12 cellular contexts compared by ENCODE assay signal in genomic region chr1:168138134-168138533, GRCh38. TPM values are rescaled to one million over a fixed set of nuclear protein-coding genes. Genes with fewer than 3 reads are reported as not detected.
A peak's percentile ranks its signal among the peaks of the same experiment; 100 is the strongest.
DNase-seq lines count a peak whose midpoint lies in the region; ATAC-seq and TF ChIP-seq lines count a peak whose summit lies in the region.
"Had no signal": no experiment of that assay in that cellular context is flagged by ENCODE, and none has a peak within 500 bp of the region (broad histone marks: within the 10 kb centered on the region; RNA-seq: fewer than 3 reads in every experiment).

No MANE protein-coding gene starts in this region.

- CTCF ChIA-PET in activated CD4-positive, alpha-beta T cell treated with anti-CD3 and anti-CD28 coated beads for 36 hours (lab: Charles Lee): interaction anchor here (1.0 to 2.0 kb wide), 3 partner anchors 9 to 98 kb away, joined by 3 to 8 read pairs (median 3); no protein-coding TSS in a partner anchor
- CTCF ChIA-PET in T-cell (lab: Charles Lee) (no interaction called here), RWPE1 (lab: Yijun Ruan, JAX) (interaction anchor here (0.8 kb wide), 1 partner anchor 115 kb away, joined by 8 read pairs; no protein-coding TSS in a partner anchor)

- H3K27me3 Mint-ChIP-seq in activated CD4-positive, alpha-beta T cell treated with anti-CD3 and anti-CD28 coated beads for 36 hours: peaks cover 33% of the 10 kb centered on the region
- peaks cover 22 to 28% of the 10 kb centered on the region in 2 donors for H3K27me3 Mint-ChIP-seq in T-cell

- no peaks in the 10 kb centered on the region for H3K36me3 Mint-ChIP-seq in activated CD4-positive, alpha-beta T cell treated with anti-CD3 and anti-CD28 coated beads for 36 hours (ENCODE audit: low read depth)
- no peaks in the 10 kb centered on the region for H3K36me3 Mint-ChIP-seq in T-cell

- no peak overlapping the region for H3K27ac Mint-ChIP-seq in activated CD4-positive, alpha-beta T cell treated with anti-CD3 and anti-CD28 coated beads for 36 hours
- H3K27ac Mint-ChIP-seq in T-cell: no peak overlapping the region

- H3K4me1 Mint-ChIP-seq in activated CD4-positive, alpha-beta T cell treated with anti-CD3 and anti-CD28 coated beads for 36 hours: peaks cover 40% of the 10 kb centered on the region
- peaks cover 18 to 22% (median 22%) of the 10 kb centered on the region in 3 donors for H3K4me1 Mint-ChIP-seq in T-cell

- no peaks in the 10 kb centered on the region for H3K9me3 Mint-ChIP-seq in activated CD4-positive, alpha-beta T cell treated with anti-CD3 and anti-CD28 coated beads for 36 hours (ENCODE audit: low read depth)
- no peaks in the 10 kb centered on the region for H3K9me3 Mint-ChIP-seq in T-cell

- no peak for TF ChIP-seq POLR2A in gastroesophageal sphincter (IDR thresholded peaks at IDR 0.05)
- TF ChIP-seq POLR2A in stomach (IDR thresholded peaks at IDR 0.05): no peak

- TF ChIP-seq EP300 in gastroesophageal sphincter (IDR thresholded peaks at IDR 0.05) (no peak), stomach (IDR thresholded peaks at IDR 0.05) (no peak)

- POLR2A ChIA-PET in activated CD4-positive, alpha-beta T cell treated with anti-CD3 and anti-CD28 coated beads for 36 hours (lab: Charles Lee): no interaction called here
- POLR2A ChIA-PET in T-cell (lab: Charles Lee): no interaction called here
- POLR2A ChIA-PET in RWPE1 (lab: Yijun Ruan, JAX; ENCODE audit: low non-redundant PET): no interaction called here

- H3K4me3 ChIP-seq in gastroesophageal sphincter: no peak overlapping the region
- H3K4me3 ChIP-seq in stomach: no peak overlapping the region

- no peak overlapping the region for H3K4me3 Mint-ChIP-seq in activated CD4-positive, alpha-beta T cell treated with anti-CD3 and anti-CD28 coated beads for 36 hours
- H3K4me3 Mint-ChIP-seq in T-cell: peak overlapping the region; percentile 87 to 97 (median 87)

- H3K27me3 ChIP-seq in gastroesophageal sphincter (no peaks in the 10 kb centered on the region), stomach (peaks cover 0 to 24% (median 13%) of the 10 kb centered on the region in 3 donors)
- H3K27me3 ChIP-seq: SJCRH30 had no signal

- intact Hi-C loops in activated CD4-positive, alpha-beta T cell treated with anti-CD3 and anti-CD28 coated beads for 36 hours (cut with DNase I, micrococcal nuclease): loop anchor here (1.0 to 5.0 kb wide), 6 partner anchors 39 to 1229 kb away; partner anchors contain the start of genes NME7 (in 1 of the 2), SFT2D2 (in 1 of the 2) and TIPRL (in 1 of the 2)
- intact Hi-C loops in stomach (cut with DNase I; ENCODE audit: low total_unique reads): no loop called here

- peak overlapping the region in 3 of 4 donors; percentile 64 to 91 (median 84) for H3K27ac ChIP-seq in gastroesophageal sphincter
- peak overlapping the region in 3 of 5 donors; percentile 74 to 84 (median 81) for H3K27ac ChIP-seq in stomach
- H3K27ac ChIP-seq in RWPE1: no peak overlapping the region
- H3K27ac ChIP-seq: neutrophil, SJCRH30 had no signal

- H3K9me3 ChIP-seq in gastroesophageal sphincter (no peaks in the 10 kb centered on the region), stomach (no peaks in the 10 kb centered on the region)
- H3K9me3 ChIP-seq: neutrophil, SJCRH30 had no signal

- no peaks in the 10 kb centered on the region for H3K36me3 ChIP-seq in gastroesophageal sphincter
- no peaks in the 10 kb centered on the region for H3K36me3 ChIP-seq in stomach
- H3K36me3 ChIP-seq: neutrophil, SJCRH30 had no signal

- 56 to 60% methylated on average over 5 of the region's 5 CpGs for WGBS in gastroesophageal sphincter (ENCODE audit: low coverage in 1 of 2), 2 donors
- 75 to 91% (median 83%) methylated on average over 5 of the region's 5 CpGs for WGBS in stomach, 5 donors

- peak; percentile 45 for ATAC-seq in activated CD4-positive, alpha-beta T cell treated with anti-CD3 and anti-CD28 coated beads for 36 hours
- ATAC-seq in T-cell (replicated peaks in 1 of 4) (no peak), gastroesophageal sphincter (no peak)

- peaks cover 0 to 37% (median 10%) of the 10 kb centered on the region in 3 donors for H3K4me1 ChIP-seq in gastroesophageal sphincter
- H3K4me1 ChIP-seq in stomach: peaks cover 11 to 36% (median 19%) of the 10 kb centered on the region in 4 donors
- H3K4me1 ChIP-seq: SJCRH30 had no signal

- no peak for TF ChIP-seq CTCF in gastroesophageal sphincter (IDR thresholded peaks at IDR 0.05)
- no peak for TF ChIP-seq CTCF in stomach (IDR thresholded peaks at IDR 0.05)
- no peak for TF ChIP-seq CTCF in RWPE1 (conservative IDR thresholded peaks at IDR 0.05; ENCODE audit: low read depth)

- DNase-seq in activated CD4-positive, alpha-beta T cell treated with anti-CD3 and anti-CD28 coated beads for 36 hours: no peak
- no peak for DNase-seq in activated CD4-positive, alpha-beta T cell treated with anti-CD3 and anti-CD28 coated beads for 1 hour
- DNase-seq in T-cell: no peak
- DNase-seq in stomach: no peak
- DNase-seq in pons (ENCODE audit: low spot score): no peak
- no peak for DNase-seq in germinal center (ENCODE audit: low spot score)
- no peak for DNase-seq in RWPE1 (ENCODE audit: low spot score)
- DNase-seq: GDM1, NCI-H526, SJCRH30 had no signal

RNA-seq across cellular contexts. Expression of gene GPR161, which starts 1.4 kb away (rescaled TPM):
- under 1 TPM; 0.42 to 0.59 TPM for total RNA-seq in activated CD4-positive, alpha-beta T cell treated with anti-CD3 and anti-CD28 coated beads for 36 hours
- total RNA-seq in T-cell (under 1 TPM; 0.09 to 0.39 (median 0.29) TPM), gastroesophageal sphincter (10 to 100 TPM; 17.4 to 36.9 (median 20.1) TPM), stomach (1 to 10 TPM; 3.1 to 8.1 (median 5.8) TPM)
- 1 to 10 TPM; 1.1 to 2.9 (median 2.6) TPM for polyA plus RNA-seq in stomach

RNA-seq across cellular contexts. Expression of gene TIPRL, which starts 40.6 kb away (rescaled TPM):
- total RNA-seq in activated CD4-positive, alpha-beta T cell treated with anti-CD3 and anti-CD28 coated beads for 36 hours: 10 to 100 TPM; 52.5 to 57.5 TPM
- total RNA-seq in T-cell (10 to 100 TPM; 13.8 to 26.6 (median 22.3) TPM), gastroesophageal sphincter (10 to 100 TPM; 16.7 to 34.9 (median 23.5) TPM), stomach (100 to 1,000 TPM in 1 of 5 donors, 10 to 100 TPM in 4; 12.0 to 229 (median 37.5) TPM)
- polyA plus RNA-seq in stomach: 10 to 100 TPM; 10.8 to 15.0 (median 13.9) TPM

Comparison
In these comparisons a context has a peak if more than half of its experiments do, and no peak if none do; other contexts are left out.
1. CTCF ChIA-PET loops: an anchor here in activated CD4-positive, alpha-beta T cell treated with anti-CD3 and anti-CD28 coated beads for 36 hours (1.0 to 2.0 kb wide) and RWPE1 (0.8 kb wide); none called in T-cell.